ENCODE assay signal across 8 cellular contexts in the genomic region with DNA sequence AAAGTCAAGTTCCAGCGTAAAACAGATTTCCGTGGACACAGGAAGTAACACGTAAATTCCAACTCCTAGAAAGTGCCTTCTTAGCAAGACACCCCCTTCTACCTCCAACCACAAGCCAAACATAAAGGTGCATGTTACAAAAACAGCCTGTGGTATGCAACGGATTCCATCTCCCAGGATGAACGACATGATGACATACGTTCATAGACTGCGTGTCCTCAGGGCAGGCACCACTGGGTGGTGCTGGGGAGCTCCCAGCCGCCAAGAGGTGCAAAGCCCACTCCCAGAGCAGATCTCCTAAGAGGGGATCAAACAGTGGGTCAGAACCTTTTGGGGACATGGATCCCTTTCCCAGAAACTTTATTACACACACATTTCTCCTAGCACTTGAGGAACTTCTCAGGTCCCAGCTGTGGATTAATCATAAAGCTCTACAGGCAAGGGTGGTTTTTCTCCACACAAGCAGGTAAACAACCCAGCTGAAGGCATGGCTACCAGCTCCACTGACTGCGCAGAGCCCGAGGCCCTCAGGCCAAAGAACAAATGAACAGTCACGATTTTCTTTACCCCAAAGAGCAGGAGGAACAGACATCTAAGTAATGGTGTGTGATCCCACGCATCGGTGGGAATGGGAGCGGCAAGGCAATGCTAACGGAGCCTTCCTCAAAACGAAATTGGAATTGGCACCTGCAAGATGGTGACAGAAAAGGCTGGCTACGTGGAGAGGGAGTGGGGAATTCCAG. TPM values are rescaled to one million over a fixed set of nuclear protein-coding genes. Genes with fewer than 3 reads are reported as not detected.
DNase-seq lines count a peak whose midpoint lies in the region; ATAC-seq and TF ChIP-seq lines count a peak whose summit lies in the region.

No MANE protein-coding gene starts in this region.

- peaks cover 0 to 17% (median 0%) of the 10 kb centered on the region in 3 donors for H3K36me3 ChIP-seq in Peyer's patch

- TF ChIP-seq CTCF in GM10266 (IDR thresholded peaks at IDR 0.05; ENCODE audit: control insufficient read depth, insufficient read depth, low read depth, missing control alignments) (peak; percentile 55), Peyer's patch (IDR thresholded peaks at IDR 0.05) (peak in 1 of 6 experiments; percentile 4), fibroblast of pulmonary artery (IDR thresholded peaks at IDR 0.05; ENCODE audit: low read length, missing control alignments) (peak; percentile 28), retinal pigment epithelial cell (conservative IDR thresholded peaks at IDR 0.05; ENCODE audit: low read depth, low read length) (peak; percentile 83)

- no peaks in the 10 kb centered on the region for H3K27me3 ChIP-seq in Peyer's patch

- peak overlapping the region; percentile 8 to 69 (median 58) for H3K27ac ChIP-seq in Peyer's patch

- no peaks in the 10 kb centered on the region for H3K9me3 ChIP-seq in Peyer's patch

- H3K4me3 ChIP-seq in Peyer's patch (no peak overlapping the region), fibroblast of pulmonary artery (replicated peaks; ENCODE audit: low read depth, low read length) (no peak overlapping the region), retinal pigment epithelial cell (ENCODE audit: low read length) (no peak overlapping the region)

- peaks cover 0 to 71% (median 16%) of the 10 kb centered on the region in 4 donors for H3K4me1 ChIP-seq in Peyer's patch

- no peak for ATAC-seq in GM18870 (IDR thresholded peaks at IDR 0.05; ENCODE audit: unreplicated experiment)

- DNase-seq in GM10266 (ENCODE audit: extremely low spot score) (no peak), Peyer's patch (no peak), fibroblast of pulmonary artery (ENCODE audit: low read depth) (peak; percentile 18), retinal pigment epithelial cell (ENCODE audit: low read depth) (no peak), NCI-H1436 treated with DMSO at 0.1 percent for 48 hours (lab: John Stamatoyannopoulos, UW) (no peak), GM19238 (ENCODE audit: insufficient read length, low spot score) (no peak), NCI-H1092 treated with DMSO at 0.1 percent for 48 hours (lab: John Stamatoyannopoulos, UW) (no peak)

- TF ChIP-seq POLR2A in Peyer's patch (IDR thresholded peaks at IDR 0.05), result no peak

RNA-seq across cellular contexts. Expression of a gene that starts 13.8 kb away (rescaled TPM):
- 100 to 1,000 TPM; 193 to 647 (median 491) TPM for total RNA-seq in Peyer's patch
